28 cellular contexts compared by ENCODE assay signal in the genomic region with DNA sequence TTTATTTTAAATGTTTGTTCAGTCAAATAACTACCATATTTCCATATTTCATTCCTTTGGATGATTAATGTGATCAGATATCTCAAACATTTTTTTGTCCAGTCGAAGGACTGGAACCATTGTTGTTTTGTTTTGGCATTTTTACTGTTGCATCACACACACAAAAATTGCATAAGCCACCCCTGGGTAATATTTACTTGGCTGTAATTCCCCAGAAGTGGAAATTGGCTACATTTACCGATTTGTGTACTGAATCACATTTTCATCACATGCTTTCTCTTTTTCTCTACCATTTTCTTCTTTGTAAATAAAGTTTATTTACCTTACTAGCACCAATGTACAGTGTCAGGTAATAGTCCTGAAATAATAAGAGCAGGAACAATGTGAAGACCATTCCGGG.
"Had no signal": no experiment of that assay in that cellular context is flagged by ENCODE, and none has a peak within 500 bp of the region (broad histone marks: within the 10 kb centered on the region; RNA-seq: fewer than 3 reads in every experiment).

No MANE protein-coding gene starts in this region.

- ATAC-seq: activated naive CD4-positive, alpha-beta T cell treated with anti-CD3 and anti-CD28 coated beads, Interleukin-2, amount 50 U/mL, for 72 hours; activated T-cell treated with anti-CD3 and anti-CD28 coated beads, Interleukin-2, amount 50 U/mL, for 72 hours; effector memory CD8-positive, alpha-beta T cell; heart left ventricle; left lung; natural killer cell treated with Interleukin-12 subunit alpha and Interleukin-12 subunit beta and Interleukin-15 and Interleukin-18, amount 100 ng/mL, for 72 hours had no signal

- H3K9me3 ChIP-seq: thoracic aorta had no signal

- H3K4me3 ChIP-seq: cardiac muscle cell, heart left ventricle, left lung, lung, skin epidermis, thoracic aorta had no signal

- H3K27ac ChIP-seq: cardiac muscle cell, heart left ventricle, left lung, skin epidermis, thoracic aorta, VCaP had no signal

- FAIRE-seq: TTC549, urothelium cell line had no signal

- H3K27me3 ChIP-seq: cardiac muscle cell, heart left ventricle, left lung had no signal

- H3K4me1 ChIP-seq: heart left ventricle, left lung had no signal

- H3K36me3 ChIP-seq: cardiac muscle cell, heart left ventricle, left lung, thoracic aorta had no signal

- DNase-seq: activated CD4-positive, alpha-beta T cell treated with anti-CD3 and anti-CD28 coated beads for 4 hours; activated CD4-positive, alpha-beta T cell treated with anti-CD3 and anti-CD28 coated beads, Interleukin-2, amount 50 U/mL, for 4 hours; activated naive CD4-positive, alpha-beta T cell; activated T-cell treated with anti-CD3 and anti-CD28 coated beads for 4 hours; activated T-cell treated with anti-CD3 and anti-CD28 coated beads, Interleukin-2, amount 50 U/mL, for 72 hours; anterior cingulate cortex; cortex of kidney; effector memory CD8-positive, alpha-beta T cell; erythroblast; foreskin fibroblast; heart left ventricle; hypothalamus; immature natural killer cell; left lung; posterior cingulate gyrus; right cardiac atrium; stimulated activated CD4-positive, alpha-beta T cell treated with anti-CD3 and anti-CD28 coated beads, Interleukin-12 subunit alpha, Interleukin-12 subunit beta, amount 100 ng/mL, for 4 hours; stimulated activated CD4-positive, alpha-beta T cell treated with anti-CD3 and anti-CD28 coated beads, Interleukin-4, amount 100 ng/mL, for 1 hour; T-helper 9 cell had no signal
